ENCODE assay signal across 27 cellular contexts in genomic region chr9:35976726-35977125, GRCh38. TPM values are rescaled to one million over a fixed set of nuclear protein-coding genes. Genes with fewer than 3 reads are reported as not detected.
DNase-seq lines count a peak whose midpoint lies in the region; ATAC-seq and TF ChIP-seq lines count a peak whose summit lies in the region.
"Had no signal": no experiment of that assay in that cellular context is flagged by ENCODE, and none has a peak within 500 bp of the region (broad histone marks: within the 10 kb centered on the region; RNA-seq: fewer than 3 reads in every experiment).

No MANE protein-coding gene starts in this region.

- intact Hi-C loops in Right ventricle myocardium inferior (cut with DNase I): no loop called here

- H3K4me3 Mint-ChIP-seq in osteocyte (ENCODE audit: unreplicated experiment): no peak overlapping the region
- no peak overlapping the region for H3K4me3 Mint-ChIP-seq in stimulated activated effector memory CD8-positive, alpha-beta T cell treated with anti-CD3 and anti-CD28 coated beads, Interleukin-12 subunit alpha, Interleukin-12 subunit beta, amount 100 ng/mL, for 72 hours
- H3K4me3 Mint-ChIP-seq: activated CD4-positive, alpha-beta T cell treated with anti-CD3 and anti-CD28 coated beads for 36 hours; activated naive CD4-positive, alpha-beta T cell treated with anti-CD3 and anti-CD28 coated beads for 36 hours; activated T-cell treated with anti-CD3 and anti-CD28 coated beads, Interleukin-2, amount 50 U/mL, for 4 hours; CD8-positive, alpha-beta T cell; T-cell had no signal

- H3K27me3 Mint-ChIP-seq in osteocyte (ENCODE audit: unreplicated experiment): peaks cover 23% of the 10 kb centered on the region

- peaks cover 26% of the 10 kb centered on the region for H3K9me3 Mint-ChIP-seq in osteocyte (ENCODE audit: unreplicated experiment)
- peaks cover 22% of the 10 kb centered on the region for H3K9me3 Mint-ChIP-seq in stimulated activated effector memory CD8-positive, alpha-beta T cell treated with anti-CD3 and anti-CD28 coated beads, Interleukin-12 subunit alpha, Interleukin-12 subunit beta, amount 100 ng/mL, for 72 hours

- no peak overlapping the region for H3K27ac Mint-ChIP-seq in osteocyte (ENCODE audit: unreplicated experiment)
- no peak overlapping the region for H3K27ac Mint-ChIP-seq in stimulated activated effector memory CD8-positive, alpha-beta T cell treated with anti-CD3 and anti-CD28 coated beads, Interleukin-12 subunit alpha, Interleukin-12 subunit beta, amount 100 ng/mL, for 72 hours
- H3K27ac Mint-ChIP-seq: activated CD4-positive, alpha-beta T cell treated with anti-CD3 and anti-CD28 coated beads for 36 hours; activated naive CD4-positive, alpha-beta T cell treated with anti-CD3 and anti-CD28 coated beads for 36 hours; CD8-positive, alpha-beta T cell; T-cell had no signal

- DNase-seq in GM12865 (ENCODE audit: low read depth) (peak; percentile 42), GM20000 (ENCODE audit: low spot score) (peak; percentile 69), NOMO-1 treated with dmso at 0.1 percent for 144 hours (lab: John Stamatoyannopoulos, UW; ENCODE audit: unreplicated experiment) (peak; percentile 58), osteocyte (ENCODE audit: extremely low spot score, unreplicated experiment) (peak; percentile 17), AG08396 (ENCODE audit: low spot score) (no peak), Right ventricle myocardium inferior (ENCODE audit: missing footprints) (no peak)
- DNase-seq in stimulated activated effector memory CD8-positive, alpha-beta T cell treated with anti-CD3 and anti-CD28 coated beads, Interleukin-12 subunit alpha, Interleukin-12 subunit beta, amount 100 ng/mL, for 72 hours (ENCODE audit: low spot score in 2 of 2): no peak
- DNase-seq: activated CD4-positive, alpha-beta T cell treated with anti-CD3 and anti-CD28 coated beads for 36 hours; activated naive CD4-positive, alpha-beta T cell treated with anti-CD3 and anti-CD28 coated beads for 36 hours; activated T-cell treated with anti-CD3 and anti-CD28 coated beads, Interleukin-2, amount 50 U/mL, for 4 hours; amniotic stem cell; CD8-positive, alpha-beta T cell; DMS153; mammary epithelial cell; NCI-H146; NCI-H2171; NCI-H524; nucleus accumbens; SHP77; stimulated activated naive CD4-positive, alpha-beta T cell treated with Interleukin-2 at 50 U/mL for 16 hours; T-cell had no signal

- H3K36me3 Mint-ChIP-seq in osteocyte (ENCODE audit: unreplicated experiment): peaks cover 10% of the 10 kb centered on the region
- H3K36me3 Mint-ChIP-seq in stimulated activated effector memory CD8-positive, alpha-beta T cell treated with anti-CD3 and anti-CD28 coated beads, Interleukin-12 subunit alpha, Interleukin-12 subunit beta, amount 100 ng/mL, for 72 hours: no peaks in the 10 kb centered on the region

- ATAC-seq in stimulated activated effector memory CD8-positive, alpha-beta T cell treated with anti-CD3 and anti-CD28 coated beads, Interleukin-12 subunit alpha, Interleukin-12 subunit beta, amount 100 ng/mL, for 72 hours: no peak
- ATAC-seq in HG03354 (IDR thresholded peaks at IDR 0.05; ENCODE audit: poor library complexity, severe bottlenecking, unreplicated experiment) (no peak), Right ventricle myocardium inferior (no peak)
- ATAC-seq: activated CD4-positive, alpha-beta T cell treated with anti-CD3 and anti-CD28 coated beads for 36 hours; activated T-cell treated with anti-CD3 and anti-CD28 coated beads, Interleukin-2, amount 50 U/mL, for 4 hours; CD8-positive, alpha-beta T cell; T-cell had no signal

- TF ChIP-seq CTCF in GM12865 (IDR thresholded peaks at IDR 0.05; ENCODE audit: insufficient read depth, low read depth, low read length, missing control alignments) (no peak), GM20000 (IDR thresholded peaks at IDR 0.05; ENCODE audit: extremely low read depth, missing control alignments) (no peak), osteocyte (IDR thresholded peaks at IDR 0.05) (no peak)

- no peak overlapping the region for H3K4me3 ChIP-seq in GM12865 (ENCODE audit: low read depth, low read length)
- H3K4me3 ChIP-seq: breast epithelium, coronary artery, smooth muscle cell had no signal

- H3K4me1 Mint-ChIP-seq in osteocyte (ENCODE audit: unreplicated experiment): peaks cover 2% of the 10 kb centered on the region
- H3K4me1 Mint-ChIP-seq in stimulated activated effector memory CD8-positive, alpha-beta T cell treated with anti-CD3 and anti-CD28 coated beads, Interleukin-12 subunit alpha, Interleukin-12 subunit beta, amount 100 ng/mL, for 72 hours: peaks cover 9% of the 10 kb centered on the region

RNA-seq across cellular contexts. Expression of gene OR2S2, which starts 18.8 kb away (rescaled TPM):
- total RNA-seq in osteocyte (not detected in 2 replicates), Right ventricle myocardium inferior (not detected)
- total RNA-seq: activated CD4-positive, alpha-beta T cell treated with anti-CD3 and anti-CD28 coated beads for 36 hours; activated CD8-positive, alpha-beta memory T cell treated with anti-CD3 and anti-CD28 coated beads for 36 hours; activated naive CD4-positive, alpha-beta T cell treated with anti-CD3 and anti-CD28 coated beads for 36 hours; activated T-cell treated with anti-CD3 and anti-CD28 coated beads, Interleukin-2, amount 50 U/mL, for 4 hours; breast epithelium; CD8-positive, alpha-beta T cell; renal cortical epithelial cell; T-cell had no signal

RNA-seq across cellular contexts. Expression of gene RECK, which starts 60.0 kb away (rescaled TPM):
- total RNA-seq in osteocyte (25.7 and 27.1 TPM in 2 replicates), Right ventricle myocardium inferior (5.5 TPM)

Comparison
In these comparisons a context has a peak if more than half of its experiments do, and no peak if none do; other contexts are left out.
1. DNase-seq: peak in GM12865 (single experiment), GM20000 (single experiment), NOMO-1 treated with dmso at 0.1 percent for 144 hours (single experiment) and osteocyte (single experiment); none in stimulated activated effector memory CD8-positive, alpha-beta T cell treated with anti-CD3 and anti-CD28 coated beads, Interleukin-12 subunit alpha, Interleukin-12 subunit beta, amount 100 ng/mL, for 72 hours (0 of 2), AG08396 (single experiment) and Right ventricle myocardium inferior (single experiment).